Comparison of ENCODE assay signal across 8 cellular contexts in the genomic region with DNA sequence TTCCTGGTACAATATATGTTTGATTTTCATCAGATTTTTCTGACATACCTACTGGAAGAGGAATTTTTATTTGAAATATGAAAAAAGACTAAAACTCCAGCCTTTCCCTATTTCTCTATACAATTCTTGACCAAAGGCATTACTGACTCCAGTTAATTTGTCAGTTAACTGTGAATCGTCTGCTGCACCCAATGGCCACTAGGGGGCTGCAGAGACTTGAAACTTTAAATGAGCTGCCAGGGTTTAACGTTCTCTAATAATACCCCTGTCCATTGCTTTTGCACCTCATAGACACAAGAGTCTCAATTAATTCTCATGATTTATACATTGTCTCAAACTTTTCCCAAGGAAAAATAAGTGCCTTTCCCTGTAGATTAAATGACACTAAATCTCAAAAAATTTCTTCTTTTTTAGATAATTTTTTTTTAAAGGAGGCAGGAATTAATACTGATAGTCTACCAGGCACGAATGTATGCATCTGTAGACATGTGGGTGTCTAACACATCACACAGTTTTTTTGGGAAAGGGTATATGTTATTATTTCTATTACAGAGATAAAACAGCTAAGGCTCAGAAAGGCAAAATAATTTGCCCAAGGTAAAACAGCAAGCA. TPM values are rescaled to one million over a fixed set of nuclear protein-coding genes. Genes with fewer than 3 reads are reported as not detected.
DNase-seq lines count a peak whose midpoint lies in the region; ATAC-seq and TF ChIP-seq lines count a peak whose summit lies in the region.

No MANE protein-coding gene starts in this region.

- H3K4me3 ChIP-seq in adipocyte (ENCODE audit: low read length) (no peak overlapping the region), gastrocnemius medialis (no peak overlapping the region)

- peak; percentile 94 for TF ChIP-seq CTCF in RWPE1 (conservative IDR thresholded peaks at IDR 0.05; ENCODE audit: low read depth)
- peak; percentile 50 to 84 (median 63) for TF ChIP-seq CTCF in gastrocnemius medialis (IDR thresholded peaks at IDR 0.05 in 4 of 5, conservative IDR thresholded peaks at IDR 0.05 in 1 of 5)

- H3K9ac ChIP-seq in adipocyte (ENCODE audit: low read length): no peak overlapping the region

- CTCF ChIA-PET in RWPE1 (lab: Yijun Ruan, JAX): interaction anchor here (0.5 to 2.9 kb wide), 19 partner anchors 11 to 1256 kb away, joined by 3 to 23 read pairs (median 4); no protein-coding TSS in a partner anchor

- intact Hi-C loops in Right ventricle myocardium superior (cut with DNase I): loop anchor here (2.0 to 10.0 kb wide), 3 partner anchors 104 to 968 kb away; no protein-coding TSS in a partner anchor
- intact Hi-C loops in cardiac septum (cut with DNase I): loop anchor here (2.0 to 5.0 kb wide), 2 partner anchors 102 to 149 kb away; no protein-coding TSS in a partner anchor
- intact Hi-C loops in left ventricle myocardium superior (cut with micrococcal nuclease): loop anchor here (5.0 kb wide), 1 partner anchor 104 kb away; no protein-coding TSS in a partner anchor
- intact Hi-C loops in gastrocnemius medialis (cut with DNase I; ENCODE audit: low total_unique reads): loop anchor here (2.0 to 5.0 kb wide), 2 partner anchors 104 to 194 kb away; no protein-coding TSS in a partner anchor

- H3K4me1 ChIP-seq in adipocyte (ENCODE audit: control insufficient read depth, insufficient read depth, low read length): peaks cover 21% of the 10 kb centered on the region
- peaks cover 10 to 12% of the 10 kb centered on the region in 2 donors for H3K4me1 ChIP-seq in gastrocnemius medialis

- H3K9me3 ChIP-seq in adipocyte (ENCODE audit: control insufficient read depth, low read length) (no peaks in the 10 kb centered on the region), gastrocnemius medialis (no peaks in the 10 kb centered on the region)

- in situ Hi-C loops in gastrocnemius medialis (cut with MboI; ENCODE audit: low sequenced_read_pairs in 4 of 4): no loop called here

- POLR2A ChIA-PET in RWPE1 (lab: Yijun Ruan, JAX; ENCODE audit: low non-redundant PET): no interaction called here

- no peak overlapping the region for H3K27ac ChIP-seq in RWPE1
- no peak overlapping the region for H3K27ac ChIP-seq in gastrocnemius medialis

- no peak for TF ChIP-seq POLR2A in gastrocnemius medialis (IDR thresholded peaks at IDR 0.05)

- ATAC-seq in Right ventricle myocardium superior (ENCODE audit: poor library complexity) (peak; percentile 40), left ventricle myocardium superior (peak; percentile 29), gastrocnemius medialis (peak in 1 of 2 donors; percentile 38)

- H3K27me3 ChIP-seq in adipocyte (replicated peaks; ENCODE audit: control insufficient read depth, insufficient read depth, low read length): peaks cover 38% of the 10 kb centered on the region
- peaks cover 33 to 56% (median 46%) of the 10 kb centered on the region in 3 donors for H3K27me3 ChIP-seq in gastrocnemius medialis

- peak; percentile 66 for DNase-seq in Right ventricle myocardium superior
- no peak for DNase-seq in cardiac septum (ENCODE audit: low spot score)
- peak; percentile 63 for DNase-seq in LoVo (ENCODE audit: low spot score)
- DNase-seq in RWPE1 (ENCODE audit: low spot score): peak; percentile 66
- peak; percentile 87 for DNase-seq in adipocyte (ENCODE audit: low read depth)
- peak; percentile 70 for DNase-seq in left ventricle myocardium superior
- DNase-seq in gastrocnemius medialis: peak; percentile 15 to 41
- no peak for DNase-seq in cerebellar nuclear complex (lab: John Stamatoyannopoulos, UW)

- no peaks in the 10 kb centered on the region for H3K36me3 ChIP-seq in adipocyte (ENCODE audit: control insufficient read depth, insufficient read depth, low read length, severe bottlenecking)
- H3K36me3 ChIP-seq in gastrocnemius medialis: no peaks in the 10 kb centered on the region

RNA-seq across cellular contexts. Expression of gene ALK, which starts 1.8 kb away (rescaled TPM):
- total RNA-seq in Right ventricle myocardium superior: 0.16 TPM
- not detected for total RNA-seq in cardiac septum
- total RNA-seq in left ventricle myocardium superior: not detected
- not detected for total RNA-seq in gastrocnemius medialis

Comparison
In these comparisons a context has a peak if more than half of its experiments do, and no peak if none do; other contexts are left out.
1. DNase-seq: peak in Right ventricle myocardium superior (single experiment), LoVo (single experiment), RWPE1 (single experiment), adipocyte (single experiment), left ventricle myocardium superior (single experiment) and gastrocnemius medialis (2 of 2); none in cardiac septum (single experiment) and cerebellar nuclear complex (0 of 2).